In genomic region chr12:66661357-66661756, GRCh38 we compare ENCODE assay signal across 21 cellular contexts. TPM values are rescaled to one million over a fixed set of nuclear protein-coding genes. Genes with fewer than 3 reads are reported as not detected.
DNase-seq lines count a peak whose midpoint lies in the region; ATAC-seq and TF ChIP-seq lines count a peak whose summit lies in the region.
"Had no signal": no experiment of that assay in that cellular context is flagged by ENCODE, and none has a peak within 500 bp of the region (broad histone marks: within the 10 kb centered on the region; RNA-seq: fewer than 3 reads in every experiment).

No MANE protein-coding gene starts in this region.

- POLR2A ChIA-PET in PC-3 (lab: Charles Lee; ENCODE audit: unreplicated experiment), result no interaction called here

- H3K9me3 ChIP-seq in DOHH2 (ENCODE audit: control insufficient read depth, insufficient read depth, low read length) (no peaks in the 10 kb centered on the region), PC-3 (ENCODE audit: low read length) (no peaks in the 10 kb centered on the region)
- H3K9me3 ChIP-seq: A549, Caco-2, SJCRH30 had no signal

- in situ Hi-C loops in ACHN (cut with HindIII; ENCODE audit: low pct_ligation_motif_present, low pct_unique_long_range_greater_than_20kb, low sequenced_read_pairs), result no loop called here

- H3K27ac ChIP-seq in DOHH2 (ENCODE audit: low read depth, low read length), result peak overlapping the region; percentile 78
- no peak overlapping the region for H3K27ac ChIP-seq in PC-3 (ENCODE audit: low read length)
- H3K27ac ChIP-seq: A549, KMS-11, SJCRH30 had no signal

- peaks cover 55% of the 10 kb centered on the region for H3K4me1 ChIP-seq in DOHH2 (ENCODE audit: control insufficient read depth, low read length)
- H3K4me1 ChIP-seq in PC-3 (ENCODE audit: insufficient read depth, low read length), result peaks cover 52% of the 10 kb centered on the region
- H3K4me1 ChIP-seq: A549, Caco-2, SJCRH30 had no signal

- H3K4me1 Mint-ChIP-seq in stimulated activated naive B cell treated with anti-CD40 and anti-IgM and Interleukin-4, amounts not matched to agents 10 μg/mL and 1 μg/mL and 100 μg/mL, for 72 hours, result peaks cover 16 to 42% of the 10 kb centered on the region in 2 donors
- H3K4me1 Mint-ChIP-seq: CD4-positive, alpha-beta memory T cell had no signal

- TF ChIP-seq CTCF in DOHH2 (IDR thresholded peaks at IDR 0.05; ENCODE audit: low read depth, low read length, poor library complexity, severe bottlenecking) (no peak), GM20000 (IDR thresholded peaks at IDR 0.05; ENCODE audit: extremely low read depth, missing control alignments) (no peak), PC-3 (conservative IDR thresholded peaks at IDR 0.05; ENCODE audit: low read depth, low read length) (no peak)

- H3K27me3 ChIP-seq in DOHH2 (ENCODE audit: control insufficient read depth, low read length) (no peaks in the 10 kb centered on the region), PC-3 (ENCODE audit: low read length) (no peaks in the 10 kb centered on the region)
- H3K27me3 ChIP-seq: SJCRH30 had no signal

- H3K27me3 Mint-ChIP-seq in stimulated activated naive B cell treated with anti-CD40 and anti-IgM and Interleukin-4, amounts not matched to agents 10 μg/mL and 1 μg/mL and 100 μg/mL, for 72 hours, result no peaks in the 10 kb centered on the region

- no peaks in the 10 kb centered on the region for H3K36me3 ChIP-seq in DOHH2 (ENCODE audit: control insufficient read depth, low read length)
- no peaks in the 10 kb centered on the region for H3K36me3 ChIP-seq in PC-3 (ENCODE audit: low read depth, low read length)
- H3K36me3 ChIP-seq: SJCRH30 had no signal

- CTCF ChIA-PET in PC-3 (lab: Charles Lee), result no interaction called here

- H3K79me2 ChIP-seq in DOHH2 (ENCODE audit: control insufficient read depth, low read length) (peaks cover 5% of the 10 kb centered on the region; the same call in 1 of the 2 replicates), PC-3 (ENCODE audit: low read length) (no peaks in the 10 kb centered on the region)

- H3K9me2 ChIP-seq in DOHH2 (replicated peaks; ENCODE audit: control insufficient read depth, low read length) (no peaks in the 10 kb centered on the region), PC-3 (replicated peaks; ENCODE audit: low read length) (no peaks in the 10 kb centered on the region)

- H3K4me2 ChIP-seq in DOHH2 (ENCODE audit: low read length) (peak overlapping the region; percentile 82), PC-3 (ENCODE audit: low read length) (peak overlapping the region; percentile 82; the same call in 1 of the 2 replicates)
- H3K4me2 ChIP-seq: A549, KMS-11 had no signal

- H3K36me3 Mint-ChIP-seq in stimulated activated naive B cell treated with anti-CD40 and anti-IgM and Interleukin-4, amounts not matched to agents 10 μg/mL and 1 μg/mL and 100 μg/mL, for 72 hours, result no peaks in the 10 kb centered on the region
- H3K36me3 Mint-ChIP-seq: CD4-positive, alpha-beta memory T cell had no signal

- DNase-seq in GM20000 (ENCODE audit: low spot score) (peak; percentile 18), PC-3 (no peak), kidney tubule cell (ENCODE audit: low spot score) (no peak), ACHN (no peak)
- DNase-seq in stimulated activated naive B cell treated with anti-CD40 and anti-IgM and Interleukin-4, amounts not matched to agents 10 μg/mL and 1 μg/mL and 100 μg/mL, for 72 hours, result no peak
- DNase-seq: Caco-2; CD4-positive, alpha-beta memory T cell; DMS153; IMR-90; NCI-H1105 treated with DMSO at 0.1 percent for 48 hours; NCI-H2081; NCI-H2171; NCI-H526; SJCRH30; T-helper 1 cell had no signal

- no peaks in the 10 kb centered on the region for H4K20me1 ChIP-seq in DOHH2 (ENCODE audit: control insufficient read depth, insufficient read depth, low read depth, low read length)
- no peaks in the 10 kb centered on the region for H4K20me1 ChIP-seq in PC-3 (ENCODE audit: low read length)

- no peak overlapping the region for H2AFZ ChIP-seq in PC-3 (ENCODE audit: low read length)

- no peak overlapping the region for H3K9ac ChIP-seq in PC-3 (ENCODE audit: low read length)
- H3K9ac ChIP-seq: KMS-11 had no signal

- no TSS peak for BruUV-seq in PC-3 (replicated peaks; lab: Mats Ljungman, UMichigan)

- intact Hi-C loops in PC-3 (cut with micrococcal nuclease), result no loop called here

- peaks cover 0 to 1% of the 10 kb centered on the region in 2 donors for H3K9me3 Mint-ChIP-seq in stimulated activated naive B cell treated with anti-CD40 and anti-IgM and Interleukin-4, amounts not matched to agents 10 μg/mL and 1 μg/mL and 100 μg/mL, for 72 hours

- ATAC-seq in PC-3 (no peak), GM21360 (IDR thresholded peaks at IDR 0.05; ENCODE audit: unreplicated experiment) (no peak)
- ATAC-seq in stimulated activated naive B cell treated with anti-CD40 and anti-IgM and Interleukin-4, amounts not matched to agents 10 μg/mL and 1 μg/mL and 100 μg/mL, for 72 hours (replicated peaks), result peak; percentile 35 to 41
- ATAC-seq: A549, HCT116, Panc1 had no signal

- H3K27ac Mint-ChIP-seq in stimulated activated naive B cell treated with anti-CD40 and anti-IgM and Interleukin-4, amounts not matched to agents 10 μg/mL and 1 μg/mL and 100 μg/mL, for 72 hours, result peak overlapping the region; percentile 4
- H3K27ac Mint-ChIP-seq: CD4-positive, alpha-beta memory T cell had no signal

- peak overlapping the region; percentile 26 to 37 for H3K4me3 Mint-ChIP-seq in stimulated activated naive B cell treated with anti-CD40 and anti-IgM and Interleukin-4, amounts not matched to agents 10 μg/mL and 1 μg/mL and 100 μg/mL, for 72 hours
- H3K4me3 Mint-ChIP-seq: CD4-positive, alpha-beta memory T cell had no signal

- H3K4me3 ChIP-seq in DOHH2 (ENCODE audit: low read length) (peak overlapping the region; percentile 65), PC-3 (ENCODE audit: low read length) (no peak overlapping the region)
- H3K4me3 ChIP-seq: A549, SJCRH30 had no signal

- H3F3A ChIP-seq in DOHH2 (ENCODE audit: control insufficient read depth, insufficient read depth) (peaks cover 10% of the 10 kb centered on the region), PC-3 (ENCODE audit: low read length, unreplicated experiment) (no peaks in the 10 kb centered on the region)

RNA-seq across cellular contexts. Expression of gene GRIP1, which starts 17.5 kb away (rescaled TPM):
- total RNA-seq in PC-3 (2014; rRNA removed), result 2.0 and 8.4 TPM in 2 replicates

Comparison
In these comparisons a context has a peak if more than half of its experiments do, and no peak if none do; other contexts are left out.
1. ATAC-seq: peak in stimulated activated naive B cell treated with anti-CD40 and anti-IgM and Interleukin-4, amounts not matched to agents 10 μg/mL and 1 μg/mL and 100 μg/mL, for 72 hours (2 of 2); none in PC-3 (single experiment) and GM21360 (single experiment).